ENCODE assay signal across 22 cellular contexts in genomic region chr6:96704713-96705112, GRCh38.
DNase-seq lines count a peak whose midpoint lies in the region; ATAC-seq, FAIRE-seq and TF ChIP-seq lines count a peak whose summit lies in the region.
"Had no signal": no experiment of that assay in that cellular context is flagged by ENCODE, and none has a peak within 500 bp of the region (broad histone marks: within the 10 kb centered on the region; RNA-seq: fewer than 3 reads in every experiment).

No MANE protein-coding gene starts in this region.

- H2AFZ ChIP-seq in GM12878 (ENCODE audit: control insufficient read depth, low read depth, low read length) = no peak overlapping the region
- H2AFZ ChIP-seq: PC-9 had no signal

- H3K27ac Mint-ChIP-seq in MCF 10A (ENCODE audit: low read depth, unreplicated experiment) = no peak overlapping the region
- H3K27ac Mint-ChIP-seq in naive thymus-derived CD8-positive, alpha-beta T cell = no peak overlapping the region
- H3K27ac Mint-ChIP-seq: CD8-positive, alpha-beta T cell; naive B cell had no signal

- FAIRE-seq in GM12878 (lab: Jason Lieb, UNC) = no peak
- FAIRE-seq: kidney, pancreas had no signal

- SMC1A ChIA-PET in GM12878 (lab: Charles Lee; ENCODE audit: uncharacterized antibody, unreplicated experiment) = no interaction called here

- no peak for TF ChIP-seq EP300 in GM12878 (IDR thresholded peaks at IDR 0.05; ENCODE audit: borderline replicate concordance in 1 of 2, control insufficient read depth in 1 of 2, low read depth in 2 of 2, low read length in 2 of 2)

- in situ Hi-C loops in GM12878 (cut with MboI) = no loop called here

- RAD21 ChIA-PET in GM12878 (lab: Charles Lee; ENCODE audit: unreplicated experiment) = no interaction called here

- intact Hi-C loops in MCF 10A (cut with micrococcal nuclease) = no loop called here
- intact Hi-C loops in breast epithelium (cut with DNase I; ENCODE audit: low total_unique reads) = no loop called here
- intact Hi-C loops in GM12878 (cut with micrococcal nuclease; ENCODE audit: unreplicated experiment) = no loop called here

- no peaks in the 10 kb centered on the region for H3K79me2 ChIP-seq in GM12878 (ENCODE audit: control insufficient read depth, insufficient read depth, low read length)

- ATAC-seq in GM12878 (peak; percentile 54; the same call in 2 of the 3 replicates), GM19455 (IDR thresholded peaks at IDR 0.05; ENCODE audit: unreplicated experiment) (no peak)
- no peak for ATAC-seq in naive thymus-derived CD8-positive, alpha-beta T cell
- ATAC-seq: CD8-positive, alpha-beta T cell; pancreas had no signal

- peaks cover 11% of the 10 kb centered on the region for H3K27me3 Mint-ChIP-seq in MCF 10A (ENCODE audit: insufficient read depth, unreplicated experiment)
- peaks cover 4 to 9% (median 6%) of the 10 kb centered on the region in 5 donors for H3K27me3 Mint-ChIP-seq in naive thymus-derived CD8-positive, alpha-beta T cell

- H4K20me1 ChIP-seq in GM12878 (ENCODE audit: control insufficient read depth, insufficient read depth) = no peaks in the 10 kb centered on the region

- H3K4me3 ChIP-seq in breast epithelium (no peak overlapping the region), GM12878 (no peak overlapping the region)
- H3K4me3 ChIP-seq: pancreas, PC-9, uterus had no signal

- H3K36me3 ChIP-seq in breast epithelium (no peaks in the 10 kb centered on the region), GM12878 (ENCODE audit: control insufficient read depth in 2 of 2, insufficient read depth in 2 of 2, low read length in 1 of 2) (no peaks in the 10 kb centered on the region)
- H3K36me3 ChIP-seq: pancreas, uterus had no signal

- no peak overlapping the region for H3K4me2 ChIP-seq in GM12878 (ENCODE audit: control insufficient read depth, insufficient read depth)
- H3K4me2 ChIP-seq: PC-9 had no signal

- no peak for TF ChIP-seq POLR2A in breast epithelium (IDR thresholded peaks at IDR 0.05)
- no peak for TF ChIP-seq POLR2A in GM12878 (IDR thresholded peaks at IDR 0.05; ENCODE audit: low read depth, low read length)

- no peak overlapping the region for H3K4me3 Mint-ChIP-seq in MCF 10A (ENCODE audit: unreplicated experiment)
- no peak overlapping the region for H3K4me3 Mint-ChIP-seq in naive thymus-derived CD8-positive, alpha-beta T cell
- H3K4me3 Mint-ChIP-seq: CD8-positive, alpha-beta T cell; naive B cell had no signal

- H3K9me3 ChIP-seq in breast epithelium (no peaks in the 10 kb centered on the region), GM12878 (replicated peaks; ENCODE audit: control insufficient read depth, insufficient read depth, low read length) (no peaks in the 10 kb centered on the region)
- H3K9me3 ChIP-seq: pancreas, uterus had no signal

- TF ChIP-seq CTCF in MCF 10A (IDR thresholded peaks at IDR 0.05; ENCODE audit: unreplicated experiment) = no peak
- no peak for TF ChIP-seq CTCF in breast epithelium (IDR thresholded peaks at IDR 0.05)
- TF ChIP-seq CTCF in GM12878 (IDR thresholded peaks at IDR 0.05 in 2 of 3, conservative IDR thresholded peaks at IDR 0.05 in 1 of 3; ENCODE audit: control insufficient read depth in 2 of 3, extremely low read depth in 1 of 3, insufficient read depth in 1 of 3, low read depth in 3 of 3, low read length in 3 of 3) = no peak

- DNase-seq in MCF 10A (ENCODE audit: unreplicated experiment) (peak; percentile 16), breast epithelium (ENCODE audit: low spot score in 2 of 2) (no peak), HT1080 (ENCODE audit: low read depth) (peak; percentile 48), GM12878 (ENCODE audit: low read depth, low spot score) (no peak), foreskin melanocyte (no peak), D341Med (ENCODE audit: low spot score) (no peak)
- DNase-seq in naive thymus-derived CD8-positive, alpha-beta T cell = no peak
- DNase-seq: activated CD4-positive, CD25-positive, alpha-beta regulatory T cell; activated CD8-positive, alpha-beta memory T cell treated with anti-CD3 and anti-CD28 coated beads, Interleukin-2, amount 50 U/mL, for 48 hours; activated naive CD4-positive, alpha-beta T cell treated with Interleukin-2 at 50 U/mL for 16 hours; CD8-positive, alpha-beta T cell; EL; hippocampal formation; kidney; naive B cell; NCI-H1930; NCI-H526 treated with DMSO at 0.1 percent for 48 hours; pancreas; PC-9; substantia nigra; uterus had no signal

- no peaks in the 10 kb centered on the region for H3K4me1 ChIP-seq in breast epithelium
- no peaks in the 10 kb centered on the region for H3K4me1 ChIP-seq in GM12878 (ENCODE audit: control insufficient read depth, insufficient read depth, low read length)
- H3K4me1 ChIP-seq: pancreas, uterus had no signal

- H3K9me3 Mint-ChIP-seq in MCF 10A (ENCODE audit: unreplicated experiment) = no peaks in the 10 kb centered on the region
- H3K9me3 Mint-ChIP-seq in naive thymus-derived CD8-positive, alpha-beta T cell = peaks cover 0 to 1% (median 0%) of the 10 kb centered on the region in 9 donors
- H3K9me3 Mint-ChIP-seq: CD8-positive, alpha-beta T cell had no signal

- WGBS in GM12878 (ENCODE audit: insufficient coverage, insufficient replicate concordance, low lambda C conversion rate, missing lambda C conversion rate) = 17% methylated on average over 2 of the region's 2 CpGs

- POLR2A ChIA-PET in MCF 10A (lab: Yijun Ruan, JAX) = no interaction called here
- POLR2A ChIA-PET in GM12878 (lab: Charles Lee) = no interaction called here
- POLR2A ChIA-PET in naive thymus-derived CD8-positive, alpha-beta T cell (lab: Charles Lee) = no interaction called here

- CTCF ChIA-PET in MCF 10A (lab: Yijun Ruan, JAX) (no interaction called here), GM12878 (lab: Yijun Ruan, JAX) (no interaction called here)

- no peak for TF ChIP-seq RAD21 in GM12878 (IDR thresholded peaks at IDR 0.05; ENCODE audit: insufficient read depth, low read depth, low read length)

- no peaks in the 10 kb centered on the region for H3K27me3 ChIP-seq in breast epithelium
- no peaks in the 10 kb centered on the region for H3K27me3 ChIP-seq in GM12878 (replicated peaks in 1 of 2; ENCODE audit: control insufficient read depth in 2 of 2, insufficient read depth in 2 of 2, low read length in 1 of 2)
- H3K27me3 ChIP-seq: pancreas, uterus had no signal

- no peaks in the 10 kb centered on the region for H3K4me1 Mint-ChIP-seq in MCF 10A (ENCODE audit: insufficient read depth, unreplicated experiment)
- H3K4me1 Mint-ChIP-seq in naive thymus-derived CD8-positive, alpha-beta T cell = no peaks in the 10 kb centered on the region
- H3K4me1 Mint-ChIP-seq: naive B cell had no signal

- no peak overlapping the region for H3K9ac ChIP-seq in GM12878 (ENCODE audit: control insufficient read depth, insufficient read depth, low read length)

- no peak overlapping the region for H3K27ac ChIP-seq in breast epithelium
- H3K27ac ChIP-seq in GM12878 (ENCODE audit: control insufficient read depth, insufficient read depth) = no peak overlapping the region
- H3K27ac ChIP-seq: pancreas, PC-9, uterus had no signal

- BruUV-seq in MCF 10A (replicated peaks; lab: Mats Ljungman, UMichigan) (no TSS peak), GM12878 (replicated peaks; lab: Mats Ljungman, UMichigan) (no TSS peak)

- no peaks in the 10 kb centered on the region for H3K36me3 Mint-ChIP-seq in MCF 10A (ENCODE audit: insufficient read depth, unreplicated experiment)
- H3K36me3 Mint-ChIP-seq in naive thymus-derived CD8-positive, alpha-beta T cell = no peaks in the 10 kb centered on the region
- H3K36me3 Mint-ChIP-seq: CD8-positive, alpha-beta T cell; naive B cell had no signal

TF ChIP-seq in GM12878, 131 proteins besides CTCF, POLR2A, EP300 and RAD21:
- TF ChIP-seq CBX3 (IDR thresholded peaks at IDR 0.05; ENCODE audit: borderline replicate concordance, low read depth) (no peak), SMAD1 (IDR thresholded peaks at IDR 0.05; ENCODE audit: low read depth, partially characterized antibody) (no peak), PKNOX1 (IDR thresholded peaks at IDR 0.05) (peak; percentile 64)

Comparison
In these comparisons a context has a peak if more than half of its experiments do, and no peak if none do; other contexts are left out.
1. DNase-seq: peak in MCF 10A (single experiment) and HT1080 (single experiment); none in breast epithelium (0 of 2), GM12878 (single experiment), foreskin melanocyte (single experiment), naive thymus-derived CD8-positive, alpha-beta T cell (0 of 10) and D341Med (single experiment).